ENCODE assay signal across 2 cellular contexts in genomic region chr2:113652599-113652998, GRCh38.
A peak's percentile ranks its signal among the peaks of the same experiment; 100 is the strongest.
TF ChIP-seq lines count a peak whose summit lies in the region.

No MANE protein-coding gene starts in this region.

TF ChIP-seq in K562, 482 proteins besides CTCF, POLR2A, EP300 and RAD21:
- peak; percentile 62; the same call in 1 of the 2 replicates for TF ChIP-seq FOSL1 (tag; conservative IDR thresholded peaks at IDR 0.05)

TF ChIP-seq in HepG2, 621 proteins besides CTCF, POLR2A, EP300 and RAD21:
- peak; percentile 60; the same call in 1 of the 2 replicates for TF ChIP-seq ZBTB39 (CRISPR knock-in tag; IDR thresholded peaks at IDR 0.05)
